ENCODE assay signal across 32 cellular contexts in genomic region chr2:219607931-219608330, GRCh38. TPM values are rescaled to one million over a fixed set of nuclear protein-coding genes. Genes with fewer than 3 reads are reported as not detected.
"Had no signal": no experiment of that assay in that cellular context is flagged by ENCODE, and none has a peak within 500 bp of the region (broad histone marks: within the 10 kb centered on the region; RNA-seq: fewer than 3 reads in every experiment).

No MANE protein-coding gene starts in this region.

- ATAC-seq: activated CD4-positive, CD25-positive, alpha-beta regulatory T cell treated with anti-CD3 and anti-CD28 coated beads, Interleukin-2, amount 50 U/mL, for 24 hours; activated CD8-positive, alpha-beta T cell treated with anti-CD3 and anti-CD28 coated beads for 36 hours; activated naive CD8-positive, alpha-beta T cell treated with anti-CD3 and anti-CD28 coated beads, Interleukin-2, amount 50 U/mL, for 24 hours; activated T-cell treated with anti-CD3 and anti-CD28 coated beads, Interleukin-2, amount 50 U/mL, for 4 hours; activated T-helper 17 cell treated with anti-CD3 and anti-CD28 coated beads, Interleukin-2, amount 50 U/mL, for 72 hours; body of pancreas; esophagus mucosa; foreskin keratinocyte; gastrocnemius medialis; T-helper 17 cell had no signal

- DNase-seq: activated B cell treated with CpG ODN at 0.5 μM for 24 hours; activated CD4-positive, alpha-beta T cell treated with anti-CD3 and anti-CD28 coated beads for 48 hours; activated CD4-positive, alpha-beta T cell treated with anti-CD3 and anti-CD28 coated beads, Interleukin-2, amount 50 U/mL, for 1 hour; activated CD4-positive, alpha-beta T cell treated with anti-CD3 and anti-CD28 coated beads, Interleukin-2, amount 50 U/mL, for 48 hours; activated CD8-positive, alpha-beta memory T cell treated with anti-CD3 and anti-CD28 coated beads for 24 hours; activated CD8-positive, alpha-beta T cell treated with anti-CD3 and anti-CD28 coated beads for 36 hours; activated effector memory CD4-positive, alpha-beta T cell treated with Interleukin-2 at 50 U/mL for 16 hours; activated gamma-delta T cell treated with Interleukin-2 at 50 U/mL for 16 hours; activated naive CD4-positive, alpha-beta T cell treated with anti-CD3 and anti-CD28 coated beads, Interleukin-2, amount 50 U/mL, for 16 hours; activated naive CD4-positive, alpha-beta T cell treated with Interleukin-2 at 50 U/mL for 16 hours; activated naive CD8-positive, alpha-beta T cell treated with anti-CD3 and anti-CD28 coated beads for 36 hours; activated naive CD8-positive, alpha-beta T cell treated with anti-CD3 and anti-CD28 coated beads, Interleukin-2, amount 50 U/mL, for 24 hours; activated T-cell treated with anti-CD3 and anti-CD28 coated beads, Interleukin-2, amount 50 U/mL, for 4 hours; adrenal gland; amygdala; aorta; body of pancreas; colonic mucosa; dorsolateral prefrontal cortex; effector memory CD4-positive, alpha-beta T cell; foreskin keratinocyte; gastrocnemius medialis; glutamatergic neuron; T-helper 1 cell; T-helper 17 cell; T1000; WERI-Rb-1 had no signal

- H3K27me3 Mint-ChIP-seq: activated B cell treated with CpG ODN at 0.5 μM for 24 hours; activated CD8-positive, alpha-beta T cell treated with anti-CD3 and anti-CD28 coated beads for 36 hours; activated naive CD8-positive, alpha-beta T cell treated with anti-CD3 and anti-CD28 coated beads for 36 hours; activated naive CD8-positive, alpha-beta T cell treated with anti-CD3 and anti-CD28 coated beads, Interleukin-2, amount 50 U/mL, for 24 hours; activated T-helper 17 cell treated with anti-CD3 and anti-CD28 coated beads, Interleukin-2, amount 50 U/mL, for 72 hours; T-helper 17 cell had no signal

- H3K9me3 ChIP-seq: adrenal gland, body of pancreas, colonic mucosa, gastrocnemius medialis had no signal

- H3K4me3 ChIP-seq: adrenal gland, body of pancreas, colonic mucosa, dorsolateral prefrontal cortex, gastrocnemius medialis had no signal

- H3K9me3 Mint-ChIP-seq: activated B cell treated with CpG ODN at 0.5 μM for 24 hours; activated CD8-positive, alpha-beta T cell treated with anti-CD3 and anti-CD28 coated beads for 36 hours; activated naive CD8-positive, alpha-beta T cell treated with anti-CD3 and anti-CD28 coated beads for 36 hours; activated naive CD8-positive, alpha-beta T cell treated with anti-CD3 and anti-CD28 coated beads, Interleukin-2, amount 50 U/mL, for 24 hours; activated T-cell treated with anti-CD3 and anti-CD28 coated beads, Interleukin-2, amount 50 U/mL, for 4 hours; activated T-helper 17 cell treated with anti-CD3 and anti-CD28 coated beads, Interleukin-2, amount 50 U/mL, for 72 hours; endodermal cell; T-helper 2 cell treated with Interferon-gamma antibody and Interleukin-4, amounts not matched to agents 5 μg/mL and 100 μg/mL, for 36 hours had no signal

- H3K27ac ChIP-seq: body of pancreas, colonic mucosa, dorsolateral prefrontal cortex, foreskin keratinocyte, gastrocnemius medialis, WERI-Rb-1 had no signal

- H3K27ac Mint-ChIP-seq: activated B cell treated with CpG ODN at 0.5 μM for 24 hours; activated CD8-positive, alpha-beta T cell treated with anti-CD3 and anti-CD28 coated beads for 36 hours; activated naive CD8-positive, alpha-beta T cell treated with anti-CD3 and anti-CD28 coated beads for 36 hours; activated naive CD8-positive, alpha-beta T cell treated with anti-CD3 and anti-CD28 coated beads, Interleukin-2, amount 50 U/mL, for 24 hours; activated T-helper 17 cell treated with anti-CD3 and anti-CD28 coated beads, Interleukin-2, amount 50 U/mL, for 72 hours; endodermal cell; T-helper 17 cell; T-helper 2 cell treated with Interferon-gamma antibody and Interleukin-4, amounts not matched to agents 5 μg/mL and 100 μg/mL, for 36 hours had no signal

- H3K4me3 Mint-ChIP-seq: activated B cell treated with CpG ODN at 0.5 μM for 24 hours; activated CD8-positive, alpha-beta T cell treated with anti-CD3 and anti-CD28 coated beads for 36 hours; activated naive CD8-positive, alpha-beta T cell treated with anti-CD3 and anti-CD28 coated beads for 36 hours; activated naive CD8-positive, alpha-beta T cell treated with anti-CD3 and anti-CD28 coated beads, Interleukin-2, amount 50 U/mL, for 24 hours; activated T-cell treated with anti-CD3 and anti-CD28 coated beads, Interleukin-2, amount 50 U/mL, for 4 hours; activated T-helper 17 cell treated with anti-CD3 and anti-CD28 coated beads, Interleukin-2, amount 50 U/mL, for 72 hours; endodermal cell; T-helper 17 cell; T-helper 2 cell treated with Interferon-gamma antibody and Interleukin-4, amounts not matched to agents 5 μg/mL and 100 μg/mL, for 36 hours had no signal

- H3K27me3 ChIP-seq: adrenal gland, body of pancreas, colonic mucosa, dorsolateral prefrontal cortex, foreskin keratinocyte, gastrocnemius medialis had no signal

- H3K4me1 ChIP-seq: adrenal gland, body of pancreas, colonic mucosa, foreskin keratinocyte had no signal

RNA-seq across cellular contexts. Expression of gene SLC4A3, which starts 19.5 kb away (rescaled TPM):
- total RNA-seq: activated B cell treated with CpG ODN at 0.5 μM for 24 hours; activated CD8-positive, alpha-beta T cell treated with anti-CD3 and anti-CD28 coated beads for 36 hours; activated T-helper 17 cell treated with anti-CD3 and anti-CD28 coated beads, Interleukin-2, amount 50 U/mL, for 72 hours had no signal

RNA-seq across cellular contexts. Expression of gene INHA, which starts 35.8 kb away (rescaled TPM):
- total RNA-seq: activated B cell treated with CpG ODN at 0.5 μM for 24 hours; activated CD8-positive, alpha-beta T cell treated with anti-CD3 and anti-CD28 coated beads for 36 hours; activated naive CD8-positive, alpha-beta T cell treated with anti-CD3 and anti-CD28 coated beads for 36 hours; activated T-cell treated with anti-CD3 and anti-CD28 coated beads, Interleukin-2, amount 50 U/mL, for 4 hours; activated T-helper 17 cell treated with anti-CD3 and anti-CD28 coated beads, Interleukin-2, amount 50 U/mL, for 72 hours; colonic mucosa; T-helper 17 cell had no signal

RNA-seq across cellular contexts. Expression of gene OBSL1, which starts 36.6 kb away (rescaled TPM):
- total RNA-seq: activated B cell treated with CpG ODN at 0.5 μM for 24 hours had no signal
